16 cellular contexts compared by ENCODE assay signal in the genomic region with DNA sequence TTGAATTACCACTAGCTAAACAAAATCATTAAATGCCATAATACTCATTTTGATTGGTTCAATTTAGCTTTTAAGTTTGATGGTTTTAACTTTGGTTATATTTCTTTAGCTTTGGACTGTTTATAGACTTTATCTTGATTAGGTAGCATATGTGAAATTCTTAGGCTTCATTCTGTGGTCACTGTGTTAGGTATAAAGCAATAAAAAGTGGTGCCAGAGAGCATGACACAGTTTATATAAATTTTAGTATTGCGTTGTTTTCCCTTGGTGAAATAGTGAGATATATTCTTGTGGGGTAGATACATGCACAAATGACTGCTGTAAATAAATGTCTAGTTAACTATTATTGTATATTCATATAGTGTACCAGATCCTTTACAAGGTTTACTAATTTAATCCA.
DNase-seq lines count a peak whose midpoint lies in the region; ATAC-seq and TF ChIP-seq lines count a peak whose summit lies in the region.
"Had no signal": no experiment of that assay in that cellular context is flagged by ENCODE, and none has a peak within 500 bp of the region (broad histone marks: within the 10 kb centered on the region; RNA-seq: fewer than 3 reads in every experiment).

No MANE protein-coding gene starts in this region.

- DNase-seq in mammary epithelial cell (peak; percentile 7), breast epithelium (ENCODE audit: low spot score in 2 of 2) (no peak), amniotic epithelial cell (ENCODE audit: low read depth) (peak; percentile 87), fibroblast of pulmonary artery (ENCODE audit: low read depth) (peak; percentile 35), SIG-M5 treated with dmso at 0.1 percent for 504 hours (lab: John Stamatoyannopoulos, UW; ENCODE audit: unreplicated experiment) (no peak), T-helper 17 cell (no peak), mesothelial cell of epicardium (ENCODE audit: low spot score in 2 of 2, unreplicated experiment in 2 of 2) (no peak)
- DNase-seq: AML-193; Caco-2; CD8-positive, alpha-beta memory T cell; DND-41; GDM1; HCEC 1CT had no signal

- no peak overlapping the region for H2AFZ ChIP-seq in mammary epithelial cell (ENCODE audit: low read depth, low read length)

- dilution Hi-C loops in mammary epithelial cell (cut with HindIII; ENCODE audit: low sequenced_read_pairs) = no loop called here

- H3K4me3 Mint-ChIP-seq in T-helper 17 cell (no peak overlapping the region), mesothelial cell of epicardium (no peak overlapping the region)
- H3K4me3 Mint-ChIP-seq: CD8-positive, alpha-beta memory T cell had no signal

- in situ Hi-C loops in mammary epithelial cell (cut with MboI; ENCODE audit: low sequenced_read_pairs in 2 of 2) = no loop called here

- H3K4me1 Mint-ChIP-seq in T-helper 17 cell (no peaks in the 10 kb centered on the region), mesothelial cell of epicardium (no peaks in the 10 kb centered on the region)
- H3K4me1 Mint-ChIP-seq: CD8-positive, alpha-beta memory T cell had no signal

- H3K9me3 ChIP-seq in mammary epithelial cell (replicated peaks; ENCODE audit: insufficient read depth, low read length) = peaks cover 11% of the 10 kb centered on the region
- peaks cover 14 to 50% of the 10 kb centered on the region in 2 donors for H3K9me3 ChIP-seq in breast epithelium
- peaks cover 3% of the 10 kb centered on the region for H3K9me3 ChIP-seq in T-helper 17 cell (ENCODE audit: control insufficient read depth, low read length, poor library complexity, severe bottlenecking)

- peaks cover 53% of the 10 kb centered on the region for H3K9me3 Mint-ChIP-seq in mesothelial cell of epicardium

- H3K27ac Mint-ChIP-seq in T-helper 17 cell (no peak overlapping the region), mesothelial cell of epicardium (no peak overlapping the region)
- H3K27ac Mint-ChIP-seq: CD8-positive, alpha-beta memory T cell had no signal

- no TSS peak for BruUV-seq in mammary epithelial cell (replicated peaks; lab: Mats Ljungman, UMichigan)

- intact Hi-C loops in mammary epithelial cell (cut with micrococcal nuclease) = no loop called here
- intact Hi-C loops in breast epithelium (cut with DNase I; ENCODE audit: low total_unique reads) = no loop called here

- H3K27ac ChIP-seq in mammary epithelial cell (ENCODE audit: insufficient read depth, low read depth, low read length) = no peak overlapping the region
- no peak overlapping the region for H3K27ac ChIP-seq in breast epithelium
- H3K27ac ChIP-seq: 22Rv1, BLaER1, HL-60 had no signal

- no peak for TF ChIP-seq POLR2A in breast epithelium (IDR thresholded peaks at IDR 0.05)

- no peaks in the 10 kb centered on the region for H3K79me2 ChIP-seq in mammary epithelial cell (ENCODE audit: insufficient read depth, low read length)

- TF ChIP-seq CTCF in mammary epithelial cell (conservative IDR thresholded peaks at IDR 0.05 in 1 of 2, IDR thresholded peaks at IDR 0.05 in 1 of 2; ENCODE audit: extremely low read depth in 1 of 2, insufficient read depth in 1 of 2, low read depth in 1 of 2, low read length in 2 of 2) (no peak), breast epithelium (IDR thresholded peaks at IDR 0.05) (no peak), fibroblast of pulmonary artery (IDR thresholded peaks at IDR 0.05; ENCODE audit: low read length, missing control alignments) (no peak), mesothelial cell of epicardium (IDR thresholded peaks at IDR 0.05; ENCODE audit: unreplicated experiment) (no peak)

- ATAC-seq in T-helper 17 cell = no peak

- no peaks in the 10 kb centered on the region for H4K20me1 ChIP-seq in mammary epithelial cell (ENCODE audit: insufficient read depth, low read length)
- H4K20me1 ChIP-seq: BLaER1 had no signal

- no peaks in the 10 kb centered on the region for H3K27me3 ChIP-seq in mammary epithelial cell (ENCODE audit: insufficient read depth, low read length)
- H3K27me3 ChIP-seq in breast epithelium = no peaks in the 10 kb centered on the region
- H3K27me3 ChIP-seq: BLaER1 had no signal

- no peak overlapping the region for H3K4me2 ChIP-seq in mammary epithelial cell (ENCODE audit: insufficient read depth, low read depth, low read length)
- H3K4me2 ChIP-seq: BLaER1 had no signal

- CTCF ChIA-PET in mammary epithelial cell (lab: Charles Lee; ENCODE audit: low non-redundant PET) = no interaction called here

- no peaks in the 10 kb centered on the region for H3K36me3 ChIP-seq in mammary epithelial cell (ENCODE audit: insufficient read depth, low read length)
- H3K36me3 ChIP-seq in breast epithelium = no peaks in the 10 kb centered on the region
- H3K36me3 ChIP-seq: BLaER1 had no signal

- 90% methylated on average over 1 of the region's 1 CpG for WGBS in mammary epithelial cell (ENCODE audit: low coverage, missing lambda C conversion rate)

- H3K27me3 Mint-ChIP-seq in T-helper 17 cell = no peaks in the 10 kb centered on the region
- no peaks in the 10 kb centered on the region for H3K27me3 Mint-ChIP-seq in mesothelial cell of epicardium (ENCODE audit: low read depth)

- no peak overlapping the region for H3K4me3 ChIP-seq in mammary epithelial cell (replicated peaks in 1 of 3; ENCODE audit: insufficient read depth in 1 of 3, low read depth in 2 of 3, low read length in 3 of 3)
- no peak overlapping the region for H3K4me3 ChIP-seq in breast epithelium
- no peak overlapping the region for H3K4me3 ChIP-seq in fibroblast of pulmonary artery (replicated peaks; ENCODE audit: low read depth, low read length)
- H3K4me3 ChIP-seq: BLaER1 had no signal

- peaks cover 4% of the 10 kb centered on the region for H3K4me1 ChIP-seq in mammary epithelial cell (ENCODE audit: insufficient read depth, low read length)
- no peaks in the 10 kb centered on the region for H3K4me1 ChIP-seq in breast epithelium
- H3K4me1 ChIP-seq: BLaER1, Caco-2 had no signal

- H3K36me3 Mint-ChIP-seq in T-helper 17 cell (ENCODE audit: low read depth) (no peaks in the 10 kb centered on the region), mesothelial cell of epicardium (peaks cover 10% of the 10 kb centered on the region)
- H3K36me3 Mint-ChIP-seq: CD8-positive, alpha-beta memory T cell had no signal

- no peak overlapping the region for H3K9ac ChIP-seq in mammary epithelial cell (ENCODE audit: insufficient read depth, low read length)
- H3K9ac ChIP-seq: BLaER1 had no signal

Comparison
In these comparisons a context has a peak if more than half of its experiments do, and no peak if none do; other contexts are left out.
1. DNase-seq: peak in mammary epithelial cell (single experiment), amniotic epithelial cell (single experiment) and fibroblast of pulmonary artery (single experiment); none in breast epithelium (0 of 2), SIG-M5 treated with dmso at 0.1 percent for 504 hours (single experiment), T-helper 17 cell (0 of 3) and mesothelial cell of epicardium (0 of 2).